ENCODE assay signal across 8 cellular contexts in the genomic region with DNA sequence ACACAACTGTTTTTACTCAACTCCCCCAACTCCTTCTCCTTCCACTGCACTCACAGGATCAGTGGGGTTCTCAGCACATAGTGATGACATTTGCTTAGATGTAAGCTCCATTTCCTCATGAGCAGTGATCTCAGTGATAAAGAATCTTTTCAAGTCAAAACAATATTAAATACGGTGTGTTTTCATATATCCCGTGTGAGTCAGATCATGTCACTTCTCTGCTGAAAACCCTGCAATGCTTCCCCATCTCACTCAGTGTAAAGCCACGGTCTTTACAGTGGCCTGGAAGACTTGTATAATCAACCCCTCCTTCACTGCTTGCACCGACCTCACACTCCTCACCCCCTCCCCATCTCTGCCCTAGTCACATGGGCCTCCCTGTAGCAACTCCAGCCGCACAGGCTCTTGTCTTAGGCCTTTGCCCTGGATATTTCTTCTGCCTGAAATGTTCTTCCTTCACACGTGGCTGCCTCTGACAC.
A peak's percentile ranks its signal among the peaks of the same experiment; 100 is the strongest.
DNase-seq lines count a peak whose midpoint lies in the region; ATAC-seq and TF ChIP-seq lines count a peak whose summit lies in the region.

No MANE protein-coding gene starts in this region.

- no peaks in the 10 kb centered on the region for H3K9me3 ChIP-seq in parathyroid adenoma (ENCODE audit: control insufficient read depth, low read length)

- no peaks in the 10 kb centered on the region for H3K36me3 ChIP-seq in parathyroid adenoma (ENCODE audit: control insufficient read depth, insufficient read depth, low read length)

- peak overlapping the region; percentile 20 for H3K4me2 ChIP-seq in parathyroid adenoma (ENCODE audit: low read length)

- H3K4me3 ChIP-seq in parathyroid adenoma (ENCODE audit: low read depth, low read length), result no peak overlapping the region

- no peak overlapping the region for H3K27ac Mint-ChIP-seq in endothelial cell (ENCODE audit: unreplicated experiment)

- peaks cover 12% of the 10 kb centered on the region for H3K4me1 Mint-ChIP-seq in endothelial cell (ENCODE audit: unreplicated experiment)

- no peaks in the 10 kb centered on the region for H3K79me2 ChIP-seq in parathyroid adenoma

- H3K27ac ChIP-seq in parathyroid adenoma, result peak overlapping the region; percentile 47

- no peaks in the 10 kb centered on the region for H3K9me3 Mint-ChIP-seq in endothelial cell (ENCODE audit: unreplicated experiment)

- H3K36me3 Mint-ChIP-seq in endothelial cell (ENCODE audit: low read depth, unreplicated experiment), result no peaks in the 10 kb centered on the region

- H3K9ac ChIP-seq in parathyroid adenoma, result no peak overlapping the region

- DNase-seq in GM03348 (ENCODE audit: low spot score) (peak; percentile 82), SW 1271 (lab: John Stamatoyannopoulos, UW) (peak; percentile 67 to 74), fibroblast of the conjunctiva (ENCODE audit: low read depth) (peak; percentile 80), endothelial cell (ENCODE audit: low spot score) (no peak), DMS53 (lab: John Stamatoyannopoulos, UW) (no peak)
- DNase-seq in NK-92 treated with Interleukin-12 subunit alpha and Interleukin-12 subunit beta, amount 100 ng/mL, for 24 hours (lab: John Stamatoyannopoulos, UW), result no peak

- no peak overlapping the region for H3K4me3 Mint-ChIP-seq in endothelial cell (ENCODE audit: unreplicated experiment)

- TF ChIP-seq CTCF in parathyroid adenoma (IDR thresholded peaks at IDR 0.05) (no peak), endothelial cell (IDR thresholded peaks at IDR 0.05; ENCODE audit: unreplicated experiment) (no peak)

- H3K27me3 ChIP-seq in parathyroid adenoma (ENCODE audit: control insufficient read depth, insufficient read depth, low read length), result no peaks in the 10 kb centered on the region

- peak overlapping the region; percentile 67 for H2AFZ ChIP-seq in parathyroid adenoma

- H3K27me3 Mint-ChIP-seq in endothelial cell (ENCODE audit: unreplicated experiment), result no peaks in the 10 kb centered on the region

- H3K4me1 ChIP-seq in parathyroid adenoma, result peaks cover 18% of the 10 kb centered on the region

- no peak for ATAC-seq in HG03442 (IDR thresholded peaks at IDR 0.05; ENCODE audit: unreplicated experiment)

Comparison
In these comparisons a context has a peak if more than half of its experiments do, and no peak if none do; other contexts are left out.
1. DNase-seq: peak in GM03348 (single experiment), SW 1271 (2 of 2) and fibroblast of the conjunctiva (single experiment); none in endothelial cell (single experiment), NK-92 treated with Interleukin-12 subunit alpha and Interleukin-12 subunit beta, amount 100 ng/mL, for 24 hours (single experiment) and DMS53 (single experiment).